In the genomic region with DNA sequence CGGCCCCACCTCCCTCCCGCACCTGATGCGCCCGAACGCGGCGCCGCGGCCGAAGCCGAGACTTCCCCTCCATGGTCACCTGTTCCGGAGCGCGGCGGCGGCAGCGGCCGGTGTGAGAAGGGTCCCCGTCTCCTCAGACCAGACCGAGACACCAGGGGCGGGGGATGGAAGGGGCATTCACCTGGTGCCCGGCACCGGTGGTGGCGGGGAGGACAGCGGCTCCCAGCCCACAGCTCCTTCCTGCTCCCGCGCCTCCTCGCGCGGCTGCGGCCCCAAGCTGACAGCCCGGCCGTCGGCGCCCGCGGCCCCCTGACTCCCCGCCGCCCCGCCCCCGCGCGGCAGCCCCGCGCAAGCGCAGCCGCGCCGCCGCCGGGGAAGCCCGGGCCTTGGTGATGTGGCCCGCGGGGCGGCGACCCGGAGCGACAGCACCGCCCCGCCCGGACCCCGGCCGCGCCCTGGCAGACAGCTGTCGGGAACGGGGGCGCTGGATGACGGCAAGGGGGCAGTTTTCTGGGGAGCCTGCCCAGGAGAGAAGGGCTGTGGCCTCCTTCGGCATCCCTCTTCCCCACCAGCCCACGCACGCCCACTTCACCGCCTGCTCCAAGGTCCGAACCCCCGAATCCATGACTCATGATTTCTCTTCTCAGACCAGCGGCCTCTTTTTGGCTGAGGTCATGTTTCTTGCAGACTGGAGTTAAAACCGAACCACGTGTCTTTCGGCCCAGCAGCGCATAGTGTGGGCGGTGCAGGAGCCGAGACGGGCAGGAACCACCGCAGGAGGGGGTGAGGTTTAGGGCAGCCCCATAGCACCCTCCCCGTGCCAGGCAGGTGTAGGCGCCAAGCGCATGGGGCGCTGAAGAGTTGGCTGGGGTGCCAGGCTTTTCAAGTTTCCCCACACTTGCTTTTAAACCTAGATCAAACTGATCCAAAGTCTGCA, we compare ENCODE assay signal across 8 cellular contexts. TPM values are rescaled to one million over a fixed set of nuclear protein-coding genes. Genes with fewer than 3 reads are reported as not detected.
DNase-seq lines count a peak whose midpoint lies in the region; ATAC-seq and TF ChIP-seq lines count a peak whose summit lies in the region.

A gene with protein sequence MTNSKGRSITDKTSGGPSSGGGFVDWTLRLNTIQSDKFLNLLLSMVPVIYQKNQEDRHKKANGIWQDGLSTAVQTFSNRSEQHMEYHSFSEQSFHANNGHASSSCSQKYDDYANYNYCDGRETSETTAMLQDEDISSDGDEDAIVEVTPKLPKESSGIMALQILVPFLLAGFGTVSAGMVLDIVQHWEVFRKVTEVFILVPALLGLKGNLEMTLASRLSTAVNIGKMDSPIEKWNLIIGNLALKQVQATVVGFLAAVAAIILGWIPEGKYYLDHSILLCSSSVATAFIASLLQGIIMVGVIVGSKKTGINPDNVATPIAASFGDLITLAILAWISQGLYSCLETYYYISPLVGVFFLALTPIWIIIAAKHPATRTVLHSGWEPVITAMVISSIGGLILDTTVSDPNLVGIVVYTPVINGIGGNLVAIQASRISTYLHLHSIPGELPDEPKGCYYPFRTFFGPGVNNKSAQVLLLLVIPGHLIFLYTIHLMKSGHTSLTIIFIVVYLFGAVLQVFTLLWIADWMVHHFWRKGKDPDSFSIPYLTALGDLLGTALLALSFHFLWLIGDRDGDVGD (minus strand): TSS at position 282 of the 937 bp plus-strand sequence. CDS start 29,763 bp downstream, outside the sequence.

- peaks cover 81% of the 10 kb centered on the region for H3K27me3 Mint-ChIP-seq in activated naive CD4-positive, alpha-beta T cell treated with anti-CD3 and anti-CD28 coated beads, Interleukin-2, amount 10 ng/mL, durations not matched to agents 7 days and 5 days

- H3K9me3 Mint-ChIP-seq in activated naive CD4-positive, alpha-beta T cell treated with anti-CD3 and anti-CD28 coated beads, Interleukin-2, amount 10 ng/mL, durations not matched to agents 7 days and 5 days = no peaks in the 10 kb centered on the region

- DNase-seq in ELR (ENCODE audit: low read depth) (peak; percentile 98), SK-MEL-5 (ENCODE audit: low read depth, low spot score) (peak; percentile 58), glomerular endothelial cell (ENCODE audit: extremely low read depth, low read depth, low spot score) (peak; percentile 27), omental fat pad (ENCODE audit: low spot score) (peak; percentile 58)
- peak; percentile 32 for DNase-seq in Jurkat, Clone E6-1 (ENCODE audit: low read depth, low spot score)
- peak; percentile 77 for DNase-seq in activated naive CD4-positive, alpha-beta T cell treated with anti-CD3 and anti-CD28 coated beads, Interleukin-2, amount 10 ng/mL, durations not matched to agents 7 days and 5 days

- H3K4me3 Mint-ChIP-seq in activated naive CD4-positive, alpha-beta T cell treated with anti-CD3 and anti-CD28 coated beads, Interleukin-2, amount 10 ng/mL, durations not matched to agents 7 days and 5 days = peak within 1 kb of the TSS; percentile 84

- peak within 1 kb of the TSS; percentile 71 for H3K4me3 ChIP-seq in Jurkat, Clone E6-1 (ENCODE audit: low read length)

- H3K4me1 Mint-ChIP-seq in activated naive CD4-positive, alpha-beta T cell treated with anti-CD3 and anti-CD28 coated beads, Interleukin-2, amount 10 ng/mL, durations not matched to agents 7 days and 5 days = peaks cover 26% of the 10 kb centered on the region

- H3K36me3 Mint-ChIP-seq in activated naive CD4-positive, alpha-beta T cell treated with anti-CD3 and anti-CD28 coated beads, Interleukin-2, amount 10 ng/mL, durations not matched to agents 7 days and 5 days = no peaks in the 10 kb centered on the region

- peak within 1 kb of the TSS; percentile 27 for H3K27ac ChIP-seq in temporal lobe (ENCODE audit: low read depth, low read length)

- CTCF ChIA-PET in activated naive CD4-positive, alpha-beta T cell treated with anti-CD3 and anti-CD28 coated beads, Interleukin-2, amount 10 ng/mL, durations not matched to agents 7 days and 5 days (lab: Charles Lee) = interaction anchor here (0.6 to 2.3 kb wide), 8 partner anchors 32 to 576 kb away, joined by 3 to 9 read pairs (median 3); no protein-coding TSS in a partner anchor

- in situ Hi-C loops in SK-MEL-5 (cut with HindIII; ENCODE audit: low pct_unique_long_range_greater_than_20kb, low sequenced_read_pairs) = no loop called here

- no peak for TF ChIP-seq CTCF in omental fat pad (IDR thresholded peaks at IDR 0.05)

- H3K27ac Mint-ChIP-seq in activated naive CD4-positive, alpha-beta T cell treated with anti-CD3 and anti-CD28 coated beads, Interleukin-2, amount 10 ng/mL, durations not matched to agents 7 days and 5 days = peak within 1 kb of the TSS; percentile 46

- ATAC-seq in GM21717 (IDR thresholded peaks at IDR 0.05; ENCODE audit: unreplicated experiment) (peak; percentile 76), omental fat pad (ENCODE audit: low FRiP score) (peak; percentile 93)

RNA-seq across cellular contexts. Expression of the gene that starts here (rescaled TPM):
- 1.7 TPM for polyA plus RNA-seq in Jurkat, Clone E6-1 (2012; ENCODE audit: insufficient read depth, insufficient read length)
- total RNA-seq in SK-MEL-5 (2014; rRNA removed; shearing (Covaris generic)) = 2.8 and 8.5 TPM in 2 replicates
- polyA plus RNA-seq in SK-MEL-5 (2015; cell fraction: cytosol; rRNA removed) = 2.3 and 3.7 TPM in 2 replicates
- 2.7 and 4.4 TPM in 2 replicates for polyA plus RNA-seq in SK-MEL-5 (2015; cell fraction: nucleus; rRNA removed)
- total RNA-seq in glomerular endothelial cell (12.8 and 16.4 TPM in 2 replicates), omental fat pad (10 to 100 TPM; 38.6 to 67.4 (median 60.0) TPM), temporal lobe (77.4 TPM)

Comparison
In these comparisons a context has a peak if more than half of its experiments do, and no peak if none do; other contexts are left out.
1. Peak in every context shown above with its lines: DNase-seq, ATAC-seq, H3K4me3 ChIP-seq and H3K27ac ChIP-seq.
2. DNase-seq: peak in every context shown above with its lines; median percentile 98 in ELR; 77 in activated naive CD4-positive, alpha-beta T cell treated with anti-CD3 and anti-CD28 coated beads, Interleukin-2, amount 10 ng/mL, durations not matched to agents 7 days and 5 days; 58 in SK-MEL-5; 58 in omental fat pad; 32 in Jurkat, Clone E6-1; 27 in glomerular endothelial cell.